In genomic region chr15:57592426-57592825, GRCh38 we compare ENCODE assay signal across 9 cellular contexts. TPM values are rescaled to one million over a fixed set of nuclear protein-coding genes. Genes with fewer than 3 reads are reported as not detected.
DNase-seq lines count a peak whose midpoint lies in the region; ATAC-seq and TF ChIP-seq lines count a peak whose summit lies in the region.
"Had no signal": no experiment of that assay in that cellular context is flagged by ENCODE, and none has a peak within 500 bp of the region (broad histone marks: within the 10 kb centered on the region; RNA-seq: fewer than 3 reads in every experiment).

No MANE protein-coding gene starts in this region.

- peaks cover 12 to 18% (median 15%) of the 10 kb centered on the region in 3 donors for H3K27me3 Mint-ChIP-seq in immature natural killer cell (ENCODE audit: low read depth in 3 of 3)

- H3K36me3 Mint-ChIP-seq in immature natural killer cell = peaks cover 0 to 3% (median 0%) of the 10 kb centered on the region in 3 donors

- no peaks in the 10 kb centered on the region for H3K36me3 ChIP-seq in heart left ventricle
- no peaks in the 10 kb centered on the region for H3K36me3 ChIP-seq in breast epithelium
- H3K36me3 ChIP-seq in muscle layer of duodenum (ENCODE audit: control insufficient read depth in 1 of 2, insufficient read depth in 2 of 2, low read length in 2 of 2) = no peaks in the 10 kb centered on the region
- H3K36me3 ChIP-seq in upper lobe of right lung = no peaks in the 10 kb centered on the region

- H3K9me3 ChIP-seq in heart left ventricle (no peaks in the 10 kb centered on the region), breast epithelium (no peaks in the 10 kb centered on the region), muscle layer of duodenum (ENCODE audit: control insufficient read depth in 1 of 2, low read length in 2 of 2) (no peaks in the 10 kb centered on the region), upper lobe of right lung (no peaks in the 10 kb centered on the region)

- peak overlapping the region; percentile 79 to 96 (median 94) for H3K27ac ChIP-seq in heart left ventricle
- peak overlapping the region; percentile 81 to 88 for H3K27ac ChIP-seq in breast epithelium
- H3K27ac ChIP-seq in muscle layer of duodenum (ENCODE audit: low read length) = no peak overlapping the region
- H3K27ac ChIP-seq in upper lobe of right lung = peak overlapping the region; percentile 67

- TF ChIP-seq CTCF in heart left ventricle (IDR thresholded peaks at IDR 0.05) (no peak), breast epithelium (IDR thresholded peaks at IDR 0.05) (no peak), upper lobe of right lung (IDR thresholded peaks at IDR 0.05) (no peak)

- 34 to 53% (median 38%) methylated on average over 5 of the region's 5 CpGs for WGBS in heart left ventricle, 4 donors

- H3K4me1 ChIP-seq in heart left ventricle (peaks cover 0 to 59% (median 29%) of the 10 kb centered on the region in 12 donors), breast epithelium (peaks cover 3 to 15% of the 10 kb centered on the region in 2 donors), muscle layer of duodenum (ENCODE audit: control insufficient read depth in 1 of 2, insufficient read depth in 2 of 2, low read length in 2 of 2) (peaks cover 0 to 11% of the 10 kb centered on the region in 2 donors), upper lobe of right lung (peaks cover 26% of the 10 kb centered on the region)

- ATAC-seq in heart left ventricle = no peak
- ATAC-seq in Right ventricle myocardium inferior = no peak
- ATAC-seq in upper lobe of right lung = no peak

- intact Hi-C loops in heart left ventricle (cut with DNase I) (loop anchor here in 1 of 10 donors (2.0 kb wide), 1 partner anchor 32 kb away; no protein-coding TSS in a partner anchor), Right ventricle myocardium inferior (cut with DNase I) (no loop called here), breast epithelium (cut with DNase I; ENCODE audit: low total_unique reads) (no loop called here), upper lobe of right lung (cut with DNase I) (no loop called here)

- TF ChIP-seq POLR2A in heart left ventricle (IDR thresholded peaks at IDR 0.05) (no peak), breast epithelium (IDR thresholded peaks at IDR 0.05) (no peak)

- H3K4me3 ChIP-seq in heart left ventricle = peak overlapping the region; percentile 47 to 94 (median 75)
- peak overlapping the region; percentile 54 to 83 (median 70) for H3K4me3 ChIP-seq in breast epithelium
- peak overlapping the region; percentile 47 to 71 for H3K4me3 ChIP-seq in muscle layer of duodenum (ENCODE audit: low read depth in 1 of 2, low read length in 2 of 2)
- peak overlapping the region; percentile 59 for H3K4me3 ChIP-seq in upper lobe of right lung

- H3K27ac Mint-ChIP-seq in immature natural killer cell = no peak overlapping the region
- H3K27ac Mint-ChIP-seq: activated CD8-positive, alpha-beta T cell treated with anti-CD3 and anti-CD28 coated beads for 36 hours had no signal

- DNase-seq in heart left ventricle = no peak
- DNase-seq in Right ventricle myocardium inferior (ENCODE audit: missing footprints) = no peak
- DNase-seq in breast epithelium (ENCODE audit: low spot score in 2 of 2) = no peak
- DNase-seq in upper lobe of right lung = no peak
- DNase-seq in GOT3 (lab: John Stamatoyannopoulos, UW) = no peak
- no peak for DNase-seq in HuH-7.5 (ENCODE audit: low spot score)
- DNase-seq in immature natural killer cell = no peak

- peaks cover 5 to 8% of the 10 kb centered on the region in 2 donors for H3K4me1 Mint-ChIP-seq in immature natural killer cell

- no peaks in the 10 kb centered on the region for H3K9me3 Mint-ChIP-seq in immature natural killer cell
- H3K9me3 Mint-ChIP-seq: activated CD8-positive, alpha-beta T cell treated with anti-CD3 and anti-CD28 coated beads for 36 hours had no signal

- H3K27me3 ChIP-seq in heart left ventricle (peaks cover 0 to 6% (median 0%) of the 10 kb centered on the region in 9 donors), breast epithelium (no peaks in the 10 kb centered on the region), muscle layer of duodenum (ENCODE audit: low read depth, low read length) (no peaks in the 10 kb centered on the region), upper lobe of right lung (no peaks in the 10 kb centered on the region)

- H3K4me3 Mint-ChIP-seq in immature natural killer cell = peak overlapping the region in 1 of 5 donors; percentile 48
- H3K4me3 Mint-ChIP-seq: activated CD8-positive, alpha-beta T cell treated with anti-CD3 and anti-CD28 coated beads for 36 hours had no signal

RNA-seq across cellular contexts. Expression of gene MYZAP, which starts 0.7 kb away (rescaled TPM):
- total RNA-seq in heart left ventricle (1,000 to 10,000 TPM in 2 of 9 donors, 100 to 1,000 TPM in 7; 359 to 1,065 (median 670) TPM), Right ventricle myocardium inferior (869 TPM), breast epithelium (10 to 100 TPM; 12.1 to 23.0 (median 16.7) TPM), upper lobe of right lung (30.9 TPM)
- polyA plus RNA-seq in heart left ventricle (100 to 1,000 TPM; 280 to 506 TPM), immature natural killer cell (under 1 TPM in 1 of 3 donors, not detected in 2; 0.52 TPM)
- total RNA-seq: activated CD8-positive, alpha-beta T cell treated with anti-CD3 and anti-CD28 coated beads for 36 hours had no signal

Comparison
In these comparisons a context has a peak if more than half of its experiments do, and no peak if none do; other contexts are left out.
1. RNA of gene MYZAP, which starts 0.7 kb away (total RNA-seq): 869 TPM in Right ventricle myocardium inferior (single experiment) and 359 to 1,065 TPM in heart left ventricle; 30.9 TPM in upper lobe of right lung (single experiment) and 12.1 to 23.0 TPM in breast epithelium; every median in the first group is over 10 times any median in the second.
2. Peak in every context shown above with its lines, with median percentiles within 50 percentile points of each other: H3K4me3 ChIP-seq.